In the genomic region with DNA sequence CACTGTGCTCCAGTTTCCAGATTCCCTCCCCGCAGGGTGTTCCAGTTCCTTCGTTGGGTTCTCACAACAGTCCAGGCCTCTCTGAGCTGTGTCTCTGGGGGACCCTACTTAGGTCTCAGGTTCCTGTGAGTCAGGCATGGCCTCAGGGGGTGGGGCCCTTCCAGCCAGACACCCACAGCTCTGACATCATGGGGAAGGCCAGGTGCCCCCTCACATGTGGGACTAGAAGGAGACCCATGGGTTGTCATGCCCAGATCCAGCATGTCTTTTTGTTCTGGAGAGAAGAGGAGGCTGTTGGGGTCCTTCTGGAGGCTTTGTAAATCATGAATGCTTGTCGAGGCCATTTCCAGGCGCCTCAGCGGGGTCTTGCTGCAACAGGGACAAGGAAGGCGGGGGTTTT, we compare ENCODE assay signal across 26 cellular contexts. TPM values are rescaled to one million over a fixed set of nuclear protein-coding genes. Genes with fewer than 3 reads are reported as not detected.
"Had no signal": no experiment of that assay in that cellular context is flagged by ENCODE, and none has a peak within 500 bp of the region (broad histone marks: within the 10 kb centered on the region; RNA-seq: fewer than 3 reads in every experiment).

No MANE protein-coding gene starts in this region.

- H3K4me2 ChIP-seq: neural progenitor cell had no signal

- H3K4me3 ChIP-seq: lower lobe of right lung, neural progenitor cell, skin epidermis, stomach, testis, thyroid gland, transverse colon, vagina had no signal

- H3K27ac ChIP-seq: lower lobe of right lung, neural progenitor cell, neutrophil, parathyroid adenoma, skin epidermis, stomach, thyroid gland, transverse colon, vagina had no signal

- H3K36me3 ChIP-seq: lower lobe of right lung, neural progenitor cell, neutrophil, stomach, thyroid gland, transverse colon, upper lobe of left lung, vagina had no signal

- H3K4me1 ChIP-seq: neural progenitor cell, parathyroid adenoma had no signal

- DNase-seq: hypothalamus; immature natural killer cell; lower lobe of right lung; mammary epithelial cell; mesendoderm; naive B cell; natural killer cell; nephron progenitor cell; occipital lobe; right cardiac atrium; stimulated activated CD4-positive, alpha-beta T cell treated with anti-CD3 and anti-CD28 coated beads, Interleukin-12 subunit alpha, Interleukin-12 subunit beta, amount 100 ng/mL, for 4 hours; stimulated activated CD4-positive, alpha-beta T cell treated with anti-CD3 and anti-CD28 coated beads, Interleukin-15, amount 100 ng/mL, for 24 hours; stimulated activated CD4-positive, alpha-beta T cell treated with anti-CD3 and anti-CD28 coated beads, Interleukin-2, amount 100 ng/mL, for 24 hours; stimulated activated CD4-positive, alpha-beta T cell treated with anti-CD3 and anti-CD28 coated beads, Interleukin-4, amount 100 ng/mL, for 1 hour; stimulated activated naive B cell treated with anti-CD40 and anti-IgM and Interleukin-4, amounts not matched to agents 10 μg/mL and 1 μg/mL and 100 μg/mL, for 72 hours; stimulated activated naive CD8-positive, alpha-beta T cell treated with anti-CD3 and anti-CD28 coated beads, Interleukin-15, Interleukin-2, amounts not matched to agents 100 U/mL and 50 U/mL, for 24 hours; stomach; testis; thyroid gland; transverse colon; upper lobe of left lung had no signal

- H3K27me3 ChIP-seq: testis, vagina had no signal

- H2AFZ ChIP-seq: neural progenitor cell, parathyroid adenoma had no signal

- H3K9me3 ChIP-seq: lower lobe of right lung, neutrophil, stomach, testis, thyroid gland, transverse colon, upper lobe of left lung, vagina had no signal

- H3K9ac ChIP-seq: neural progenitor cell, parathyroid adenoma had no signal

RNA-seq across cellular contexts. Expression of gene NDRG4, which starts 32.0 kb away (rescaled TPM):
- total RNA-seq: natural killer cell had no signal
